Comparison of ENCODE assay signal across 9 cellular contexts in the genomic region with DNA sequence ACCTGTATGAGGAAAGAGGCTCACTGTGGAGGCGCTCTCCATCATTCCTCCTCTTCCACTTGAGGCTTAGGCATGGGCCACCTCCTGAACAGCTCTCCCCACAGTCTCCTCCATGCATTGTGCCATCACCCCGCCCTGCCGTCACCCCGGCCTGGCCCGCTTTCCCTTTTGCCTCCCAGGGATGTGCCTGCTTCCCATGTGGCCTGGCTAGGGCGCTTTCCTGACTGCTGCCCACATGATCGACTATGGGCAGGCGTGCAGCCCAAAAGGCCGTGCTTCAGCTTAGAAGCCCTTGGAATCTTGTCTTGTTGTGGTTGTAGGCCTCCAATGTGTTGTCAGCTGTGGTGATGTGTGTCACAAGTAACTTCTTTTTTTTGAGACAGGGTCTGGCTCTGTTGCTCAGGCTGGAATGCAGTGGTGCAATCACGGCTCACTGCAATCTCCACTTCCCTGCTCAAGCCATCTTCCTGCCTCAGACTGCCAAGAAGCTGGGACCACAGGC. TPM values are rescaled to one million over a fixed set of nuclear protein-coding genes. Genes with fewer than 3 reads are reported as not detected.
DNase-seq lines count a peak whose midpoint lies in the region; ATAC-seq and TF ChIP-seq lines count a peak whose summit lies in the region.
"Had no signal": no experiment of that assay in that cellular context is flagged by ENCODE, and none has a peak within 500 bp of the region (broad histone marks: within the 10 kb centered on the region; RNA-seq: fewer than 3 reads in every experiment).

No MANE protein-coding gene starts in this region.

- intact Hi-C loops in stomach (cut with DNase I; ENCODE audit: low total_unique reads) (no loop called here), sigmoid colon (cut with DNase I) (no loop called here)

- peak overlapping the region; percentile 99 for H3K27ac Mint-ChIP-seq in activated T-cell treated with anti-CD3 and anti-CD28 coated beads, Interleukin-2, amount 50 U/mL, for 24 hours
- H3K27ac Mint-ChIP-seq in activated T-helper 17 cell treated with anti-CD3 and anti-CD28 coated beads, Interleukin-2, amount 50 U/mL, for 72 hours, result peak overlapping the region; percentile 100

- ATAC-seq in activated T-helper 17 cell treated with anti-CD3 and anti-CD28 coated beads, Interleukin-2, amount 50 U/mL, for 72 hours (replicated peaks), result no peak
- ATAC-seq in GM19452 (IDR thresholded peaks at IDR 0.05; ENCODE audit: unreplicated experiment), result no peak

- H3K4me3 ChIP-seq in stomach (no peak overlapping the region), sigmoid colon (no peak overlapping the region)

- 86 to 93% (median 90%) methylated on average over 10 of the region's 10 CpGs for WGBS in stomach, 5 donors
- 90% methylated on average over 10 of the region's 10 CpGs for WGBS in sigmoid colon, 2 donors

- H3K27ac ChIP-seq in stomach, result peak overlapping the region; percentile 49 to 96 (median 92)
- peak overlapping the region in 1 of 4 donors; percentile 91 for H3K27ac ChIP-seq in sigmoid colon

- H3K36me3 Mint-ChIP-seq in activated T-cell treated with anti-CD3 and anti-CD28 coated beads, Interleukin-2, amount 50 U/mL, for 24 hours (ENCODE audit: low read depth), result peaks cover 89% of the 10 kb centered on the region
- H3K36me3 Mint-ChIP-seq in activated T-helper 17 cell treated with anti-CD3 and anti-CD28 coated beads, Interleukin-2, amount 50 U/mL, for 72 hours (ENCODE audit: low read depth), result peaks cover 70% of the 10 kb centered on the region

- H3K9me3 Mint-ChIP-seq in activated T-cell treated with anti-CD3 and anti-CD28 coated beads, Interleukin-2, amount 50 U/mL, for 24 hours, result no peaks in the 10 kb centered on the region
- no peaks in the 10 kb centered on the region for H3K9me3 Mint-ChIP-seq in activated T-helper 17 cell treated with anti-CD3 and anti-CD28 coated beads, Interleukin-2, amount 50 U/mL, for 72 hours

- no peak for TF ChIP-seq CTCF in stomach (IDR thresholded peaks at IDR 0.05)
- TF ChIP-seq CTCF in sigmoid colon (IDR thresholded peaks at IDR 0.05), result no peak

- peaks cover 61% of the 10 kb centered on the region for H3K4me1 Mint-ChIP-seq in activated T-cell treated with anti-CD3 and anti-CD28 coated beads, Interleukin-2, amount 50 U/mL, for 24 hours (ENCODE audit: low read depth)
- peaks cover 30% of the 10 kb centered on the region for H3K4me1 Mint-ChIP-seq in activated T-helper 17 cell treated with anti-CD3 and anti-CD28 coated beads, Interleukin-2, amount 50 U/mL, for 72 hours

- no peak for DNase-seq in activated T-cell treated with anti-CD3 and anti-CD28 coated beads, Interleukin-2, amount 50 U/mL, for 24 hours
- DNase-seq in activated T-cell treated with anti-CD3 and anti-CD28 coated beads, Interleukin-2, amount 50 U/mL, for 48 hours, result no peak
- DNase-seq in islet precursor cell (peak; percentile 69), stomach (no peak), epidermal melanocyte (ENCODE audit: insufficient read length, low spot score) (no peak), sigmoid colon (no peak)
- DNase-seq: NCI-H1694 had no signal

- TF ChIP-seq EP300 in stomach (IDR thresholded peaks at IDR 0.05), result no peak
- no peak for TF ChIP-seq EP300 in sigmoid colon (IDR thresholded peaks at IDR 0.05)

- H3K4me3 Mint-ChIP-seq in activated T-cell treated with anti-CD3 and anti-CD28 coated beads, Interleukin-2, amount 50 U/mL, for 24 hours, result peak overlapping the region; percentile 94
- H3K4me3 Mint-ChIP-seq in activated T-helper 17 cell treated with anti-CD3 and anti-CD28 coated beads, Interleukin-2, amount 50 U/mL, for 72 hours, result peak overlapping the region; percentile 100

- H3K9me3 ChIP-seq in stomach, result no peaks in the 10 kb centered on the region
- H3K9me3 ChIP-seq in sigmoid colon, result no peaks in the 10 kb centered on the region

- peaks cover 26 to 46% (median 34%) of the 10 kb centered on the region in 4 donors for H3K4me1 ChIP-seq in stomach
- H3K4me1 ChIP-seq in sigmoid colon, result peaks cover 0 to 29% (median 23%) of the 10 kb centered on the region in 4 donors

- no peaks in the 10 kb centered on the region for H3K27me3 Mint-ChIP-seq in activated T-cell treated with anti-CD3 and anti-CD28 coated beads, Interleukin-2, amount 50 U/mL, for 24 hours
- no peaks in the 10 kb centered on the region for H3K27me3 Mint-ChIP-seq in activated T-helper 17 cell treated with anti-CD3 and anti-CD28 coated beads, Interleukin-2, amount 50 U/mL, for 72 hours

- no peak for TF ChIP-seq POLR2A in stomach (IDR thresholded peaks at IDR 0.05)
- no peak for TF ChIP-seq POLR2A in sigmoid colon (IDR thresholded peaks at IDR 0.05)

- H3K36me3 ChIP-seq in stomach, result peaks cover 0 to 46% (median 41%) of the 10 kb centered on the region in 4 donors
- H3K36me3 ChIP-seq in sigmoid colon, result peaks cover 0 to 40% (median 7%) of the 10 kb centered on the region in 4 donors

- H3K27me3 ChIP-seq in stomach, result no peaks in the 10 kb centered on the region
- no peaks in the 10 kb centered on the region for H3K27me3 ChIP-seq in sigmoid colon

RNA-seq across cellular contexts. Expression of a gene that starts 1.8 kb away (rescaled TPM):
- total RNA-seq in activated T-helper 17 cell treated with anti-CD3 and anti-CD28 coated beads, Interleukin-2, amount 50 U/mL, for 72 hours, result 10 to 100 TPM in 1 of 2 donors, 1 to 10 TPM in 1; 9.4 to 11.1 TPM
- total RNA-seq in stomach (10 to 100 TPM in 3 of 5 donors, 1 to 10 TPM in 2; 2.3 to 68.7 (median 16.2) TPM), sigmoid colon (10 to 100 TPM in 1 of 4 donors, 1 to 10 TPM in 3; 2.9 to 13.3 (median 8.3) TPM)
- polyA plus RNA-seq in stomach (10 to 100 TPM in 1 of 3 donors, 1 to 10 TPM in 2; 3.1 to 10.1 (median 7.0) TPM), sigmoid colon (10 to 100 TPM in 1 of 3 donors, 1 to 10 TPM in 2; 3.6 to 12.4 (median 5.3) TPM)

RNA-seq across cellular contexts. Expression of a gene that starts 2.0 kb away (rescaled TPM):
- total RNA-seq in activated T-helper 17 cell treated with anti-CD3 and anti-CD28 coated beads, Interleukin-2, amount 50 U/mL, for 72 hours, result 10 to 100 TPM; 32.7 to 61.6 TPM
- total RNA-seq in stomach (10 to 100 TPM in 3 of 5 donors, not detected in 2; 11.6 to 15.9 (median 14.2) TPM), sigmoid colon (10 to 100 TPM; 10.3 to 14.0 (median 11.0) TPM)
- polyA plus RNA-seq in stomach (1 to 10 TPM; 5.6 to 7.6 (median 7.4) TPM), sigmoid colon (10 to 100 TPM in 2 of 3 donors, 1 to 10 TPM in 1; 4.4 to 18.6 (median 10.8) TPM)

RNA-seq across cellular contexts. Expression of a gene that starts 16.3 kb away (rescaled TPM):
- total RNA-seq in activated T-helper 17 cell treated with anti-CD3 and anti-CD28 coated beads, Interleukin-2, amount 50 U/mL, for 72 hours, result not detected
- total RNA-seq in stomach (100 to 1,000 TPM in 1 of 5 donors, 10 to 100 TPM in 4; 33.5 to 244 (median 70.9) TPM), sigmoid colon (100 to 1,000 TPM; 257 to 447 (median 388) TPM)
- polyA plus RNA-seq in stomach (100 to 1,000 TPM; 161 to 232 (median 197) TPM), sigmoid colon (100 to 1,000 TPM in 2 of 3 donors, 10 to 100 TPM in 1; 28.9 to 289 (median 132) TPM)

RNA-seq across cellular contexts. Expression of a gene that starts 43.5 kb away (rescaled TPM):
- total RNA-seq in activated T-helper 17 cell treated with anti-CD3 and anti-CD28 coated beads, Interleukin-2, amount 50 U/mL, for 72 hours, result 10 to 100 TPM; 68.1 to 79.6 TPM
- total RNA-seq in stomach (100 to 1,000 TPM in 3 of 5 donors, 10 to 100 TPM in 2; 44.2 to 298 (median 104) TPM), sigmoid colon (10 to 100 TPM; 56.3 to 63.7 (median 57.0) TPM)
- polyA plus RNA-seq in stomach (10 to 100 TPM; 35.9 to 41.5 (median 36.4) TPM), sigmoid colon (100 to 1,000 TPM in 1 of 3 donors, 10 to 100 TPM in 2; 50.9 to 131 (median 52.3) TPM)

RNA-seq across cellular contexts. Expression of a gene that starts 54.0 kb away (rescaled TPM):
- total RNA-seq in activated T-helper 17 cell treated with anti-CD3 and anti-CD28 coated beads, Interleukin-2, amount 50 U/mL, for 72 hours, result 1 to 10 TPM; 2.5 to 3.2 TPM
- total RNA-seq in stomach (10 to 100 TPM in 2 of 5 donors, 1 to 10 TPM in 1, not detected in 2; 2.0 to 17.0 (median 14.8) TPM), sigmoid colon (10 to 100 TPM in 1 of 4 donors, 1 to 10 TPM in 3; 6.1 to 10.7 (median 6.9) TPM)
- polyA plus RNA-seq in stomach (1 to 10 TPM; 1.8 to 2.6 (median 2.4) TPM), sigmoid colon (1 to 10 TPM; 3.0 to 6.1 (median 5.4) TPM)

Comparison
In these comparisons a context has a peak if more than half of its experiments do, and no peak if none do; other contexts are left out.
1. RNA of a gene that starts 16.3 kb away (total RNA-seq): 257 to 447 TPM in sigmoid colon and 33.5 to 244 TPM in stomach; not detected in activated T-helper 17 cell treated with anti-CD3 and anti-CD28 coated beads, Interleukin-2, amount 50 U/mL, for 72 hours; every median in the first group is over 10 times any median in the second.